In the genomic region with DNA sequence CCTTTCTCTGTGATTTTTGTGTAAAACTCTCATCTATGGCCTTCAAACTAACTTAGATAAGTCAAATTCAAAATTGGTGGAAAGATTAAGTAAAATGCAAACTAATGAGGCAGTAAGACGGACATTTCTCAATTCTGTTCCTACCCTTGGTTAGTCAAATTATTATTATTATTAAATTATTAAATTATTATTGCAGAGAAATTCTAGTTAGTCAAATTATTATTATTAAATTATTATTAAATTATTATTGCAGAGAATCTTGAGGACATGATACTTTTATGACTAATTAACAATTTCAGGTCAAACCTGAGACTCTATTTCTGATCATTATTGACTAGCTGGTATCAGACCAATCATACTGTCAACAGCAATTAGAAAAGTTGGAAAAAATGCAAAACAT, we compare ENCODE assay signal across 29 cellular contexts.
DNase-seq lines count a peak whose midpoint lies in the region; ATAC-seq and TF ChIP-seq lines count a peak whose summit lies in the region.
"Had no signal": no experiment of that assay in that cellular context is flagged by ENCODE, and none has a peak within 500 bp of the region (broad histone marks: within the 10 kb centered on the region; RNA-seq: fewer than 3 reads in every experiment).

No MANE protein-coding gene starts in this region.

- no peak for TF ChIP-seq POLR2A in thyroid gland (IDR thresholded peaks at IDR 0.05)

- no peaks in the 10 kb centered on the region for H3K36me3 Mint-ChIP-seq in WTC11
- H3K36me3 Mint-ChIP-seq: CD14-positive monocyte; CD4-positive, alpha-beta memory T cell; CD4-positive, CD25-positive, alpha-beta regulatory T cell; CD8-positive, alpha-beta memory T cell; CD8-positive, alpha-beta T cell had no signal

- H3K4me3 Mint-ChIP-seq in WTC11 = no peak overlapping the region
- H3K4me3 Mint-ChIP-seq: B cell; CD14-positive monocyte; CD4-positive, alpha-beta memory T cell; CD4-positive, alpha-beta T cell; CD4-positive, CD25-positive, alpha-beta regulatory T cell; CD8-positive, alpha-beta memory T cell; CD8-positive, alpha-beta T cell had no signal

- H3K4me1 Mint-ChIP-seq in WTC11 = peaks cover 6% of the 10 kb centered on the region
- H3K4me1 Mint-ChIP-seq: B cell; CD14-positive monocyte; CD4-positive, CD25-positive, alpha-beta regulatory T cell; CD8-positive, alpha-beta memory T cell had no signal

- no peak for TF ChIP-seq CTCF in WTC11 (IDR thresholded peaks at IDR 0.05)
- no peak for TF ChIP-seq CTCF in thyroid gland (IDR thresholded peaks at IDR 0.05)

- no peaks in the 10 kb centered on the region for H3K4me1 ChIP-seq in thyroid gland
- H3K4me1 ChIP-seq: BE2C; BLaER1; BLaER1 treated with 17β-estradiol and CSF1 and Interleukin-3, amounts not matched to agents 10 nM and 100 nM; Caco-2 had no signal

- H3K4me3 ChIP-seq in thyroid gland (replicated peaks in 1 of 3) = no peak overlapping the region
- H3K4me3 ChIP-seq: A549; BLaER1; BLaER1 treated with 17β-estradiol and CSF1 and Interleukin-3, amounts not matched to agents 10 nM and 100 nM had no signal

- H3K9me3 Mint-ChIP-seq in WTC11 = no peaks in the 10 kb centered on the region
- H3K9me3 Mint-ChIP-seq: CD4-positive, alpha-beta memory T cell; CD4-positive, alpha-beta T cell; CD8-positive, alpha-beta memory T cell; CD8-positive, alpha-beta T cell had no signal

- H3K9me3 ChIP-seq in thyroid gland = no peaks in the 10 kb centered on the region
- H3K9me3 ChIP-seq: A549; BE2C; BLaER1; BLaER1 treated with 17β-estradiol and CSF1 and Interleukin-3, amounts not matched to agents 10 nM and 100 nM; Caco-2 had no signal

- ATAC-seq in WTC11 = no peak
- ATAC-seq: A549; CD8-positive, alpha-beta T cell had no signal

- no peaks in the 10 kb centered on the region for H3K27me3 Mint-ChIP-seq in WTC11 (ENCODE audit: low read depth)
- H3K27me3 Mint-ChIP-seq: B cell; CD4-positive, alpha-beta memory T cell; CD4-positive, alpha-beta T cell; CD4-positive, CD25-positive, alpha-beta regulatory T cell had no signal

- intact Hi-C loops in thyroid gland (cut with DNase I) = no loop called here

- H3K27ac Mint-ChIP-seq in WTC11 = no peak overlapping the region
- H3K27ac Mint-ChIP-seq: B cell; CD14-positive monocyte; CD4-positive, alpha-beta memory T cell; CD4-positive, alpha-beta T cell; CD4-positive, CD25-positive, alpha-beta regulatory T cell; CD8-positive, alpha-beta memory T cell; CD8-positive, alpha-beta T cell had no signal

- DNase-seq in WTC11 (ENCODE audit: low spot score) (no peak), thyroid gland (no peak)
- DNase-seq: 8988T; ACHN; AML-193; BE2C; C1 segment of cervical spinal cord; Caco-2; Calu3; CD4-positive, alpha-beta memory T cell; CD4-positive, alpha-beta T cell; CD4-positive, CD25-positive, alpha-beta regulatory T cell; CD8-positive, alpha-beta memory T cell; CD8-positive, alpha-beta T cell; COR-L47; DMS 273 treated with DMSO at 0.1 percent for 48 hours; DMS153; DMS53; DMS79; DMS79 treated with DMSO at 0.1 percent for 48 hours; DND-41; EL had no signal

- H3K27ac ChIP-seq in thyroid gland = no peak overlapping the region
- H3K27ac ChIP-seq: 22Rv1; A549; BLaER1; BLaER1 treated with 17β-estradiol and CSF1 and Interleukin-3, amounts not matched to agents 10 nM and 100 nM; C4-2B had no signal

- H3K36me3 ChIP-seq in thyroid gland = no peaks in the 10 kb centered on the region
- H3K36me3 ChIP-seq: BE2C; BLaER1; BLaER1 treated with 17β-estradiol and CSF1 and Interleukin-3, amounts not matched to agents 10 nM and 100 nM had no signal

- CTCF ChIA-PET in WTC11 (lab: Charles Lee) = no interaction called here

- POLR2A ChIA-PET in WTC11 (lab: Charles Lee) = no interaction called here

- WGBS in thyroid gland, 2 donors = 93 to 95% methylated on average over 1 of the region's 1 CpG

- no peaks in the 10 kb centered on the region for H3K27me3 ChIP-seq in thyroid gland
- H3K27me3 ChIP-seq: BE2C; BLaER1; BLaER1 treated with 17β-estradiol and CSF1 and Interleukin-3, amounts not matched to agents 10 nM and 100 nM had no signal

TF ChIP-seq in WTC11, 78 proteins besides CTCF, POLR2A, EP300 and RAD21:
- TF ChIP-seq HMGA2 (CRISPR knock-in tag; IDR thresholded peaks at IDR 0.05) (peak; percentile 95), NFE2L1 (CRISPR knock-in tag; IDR thresholded peaks at IDR 0.05) (no peak)
